ENCODE assay signal across 20 cellular contexts in genomic region chr22:44926491-44927415, GRCh38.
"Had no signal": no experiment of that assay in that cellular context is flagged by ENCODE, and none has a peak within 500 bp of the region (broad histone marks: within the 10 kb centered on the region; RNA-seq: fewer than 3 reads in every experiment).

No MANE protein-coding gene starts in this region.

- H3K4me1 ChIP-seq: esophagus squamous epithelium, parathyroid adenoma, transverse colon had no signal

- H3K27me3 Mint-ChIP-seq: activated CD4-positive, alpha-beta T cell treated with anti-CD3 and anti-CD28 coated beads, Interleukin-2, amount 10 ng/mL, durations not matched to agents 24 days and 14 days; activated naive CD8-positive, alpha-beta T cell treated with anti-CD3 and anti-CD28 coated beads for 36 hours; brain had no signal

- H3K27me3 ChIP-seq: transverse colon had no signal

- H3K9me3 Mint-ChIP-seq: activated CD4-positive, alpha-beta T cell treated with anti-CD3 and anti-CD28 coated beads, Interleukin-2, amount 10 ng/mL, durations not matched to agents 24 days and 14 days; activated T-cell treated with anti-CD3 and anti-CD28 coated beads, Interleukin-2, amount 50 U/mL, for 72 hours; central memory CD8-positive, alpha-beta T cell had no signal

- DNase-seq: activated CD4-positive, alpha-beta T cell treated with anti-CD3 and anti-CD28 coated beads, Interleukin-2, amount 10 ng/mL, durations not matched to agents 24 days and 14 days; activated CD4-positive, CD25-positive, alpha-beta regulatory T cell; activated CD8-positive, alpha-beta memory T cell treated with anti-CD3 and anti-CD28 coated beads, Interleukin-2, amount 50 U/mL, for 48 hours; activated CD8-positive, alpha-beta T cell treated with anti-CD3 and anti-CD28 coated beads, Interleukin-2, amount 10 ng/mL, durations not matched to agents 7 days and 5 days; activated gamma-delta T cell treated with Interleukin-2 at 50 U/mL for 16 hours; activated naive CD8-positive, alpha-beta T cell treated with anti-CD3 and anti-CD28 coated beads for 36 hours; activated T-cell treated with anti-CD3 and anti-CD28 coated beads, Interleukin-2, amount 50 U/mL, for 72 hours; amygdala; effector CD8-positive, alpha-beta T cell; esophagus squamous epithelium; retina; stimulated activated CD4-positive, alpha-beta T cell treated with anti-CD3 and anti-CD28 coated beads, Interleukin-4, amount 100 ng/mL, for 4 hours; stimulated activated CD8-positive, alpha-beta memory T cell treated with anti-CD3 and anti-CD28 coated beads, Interleukin-4, amount 100 ng/mL, for 48 hours; stimulated activated naive CD8-positive, alpha-beta T cell treated with anti-CD3 and anti-CD28 coated beads, Interleukin-15, Interleukin-2, amounts not matched to agents 100 U/mL and 50 U/mL, for 24 hours; T-helper 2 cell; transverse colon had no signal

- H3K4me3 Mint-ChIP-seq: activated CD4-positive, alpha-beta T cell treated with anti-CD3 and anti-CD28 coated beads, Interleukin-2, amount 10 ng/mL, durations not matched to agents 24 days and 14 days; activated CD8-positive, alpha-beta T cell treated with anti-CD3 and anti-CD28 coated beads, Interleukin-2, amount 10 ng/mL, durations not matched to agents 7 days and 5 days; activated naive CD8-positive, alpha-beta T cell treated with anti-CD3 and anti-CD28 coated beads for 36 hours; activated T-cell treated with anti-CD3 and anti-CD28 coated beads, Interleukin-2, amount 50 U/mL, for 72 hours; brain; central memory CD8-positive, alpha-beta T cell had no signal

- ATAC-seq: activated CD8-positive, alpha-beta T cell treated with anti-CD3 and anti-CD28 coated beads, Interleukin-2, amount 10 ng/mL, durations not matched to agents 7 days and 5 days; activated T-cell treated with anti-CD3 and anti-CD28 coated beads, Interleukin-2, amount 50 U/mL, for 72 hours; stimulated activated naive CD8-positive, alpha-beta T cell treated with anti-CD3 and anti-CD28 coated beads, Interleukin-15, Interleukin-2, amounts not matched to agents 100 U/mL and 50 U/mL, for 24 hours had no signal

- H3K36me3 ChIP-seq: esophagus squamous epithelium, transverse colon had no signal

- H3K9me3 ChIP-seq: esophagus squamous epithelium, transverse colon had no signal

- H3K27ac ChIP-seq: esophagus squamous epithelium, parathyroid adenoma, skin epidermis, transverse colon had no signal

- H3K4me3 ChIP-seq: esophagus squamous epithelium, skin epidermis, transverse colon had no signal

- H3K4me1 Mint-ChIP-seq: activated CD4-positive, alpha-beta T cell treated with anti-CD3 and anti-CD28 coated beads, Interleukin-2, amount 10 ng/mL, durations not matched to agents 24 days and 14 days; activated naive CD8-positive, alpha-beta T cell treated with anti-CD3 and anti-CD28 coated beads for 36 hours; central memory CD8-positive, alpha-beta T cell had no signal

- H3K27ac Mint-ChIP-seq: activated CD4-positive, alpha-beta T cell treated with anti-CD3 and anti-CD28 coated beads, Interleukin-2, amount 10 ng/mL, durations not matched to agents 24 days and 14 days; activated CD8-positive, alpha-beta T cell treated with anti-CD3 and anti-CD28 coated beads, Interleukin-2, amount 10 ng/mL, durations not matched to agents 7 days and 5 days; activated naive CD8-positive, alpha-beta T cell treated with anti-CD3 and anti-CD28 coated beads for 36 hours; activated T-cell treated with anti-CD3 and anti-CD28 coated beads, Interleukin-2, amount 50 U/mL, for 72 hours had no signal

- H3K36me3 Mint-ChIP-seq: activated naive CD8-positive, alpha-beta T cell treated with anti-CD3 and anti-CD28 coated beads for 36 hours had no signal
